26 cellular contexts compared by ENCODE assay signal in the genomic region with DNA sequence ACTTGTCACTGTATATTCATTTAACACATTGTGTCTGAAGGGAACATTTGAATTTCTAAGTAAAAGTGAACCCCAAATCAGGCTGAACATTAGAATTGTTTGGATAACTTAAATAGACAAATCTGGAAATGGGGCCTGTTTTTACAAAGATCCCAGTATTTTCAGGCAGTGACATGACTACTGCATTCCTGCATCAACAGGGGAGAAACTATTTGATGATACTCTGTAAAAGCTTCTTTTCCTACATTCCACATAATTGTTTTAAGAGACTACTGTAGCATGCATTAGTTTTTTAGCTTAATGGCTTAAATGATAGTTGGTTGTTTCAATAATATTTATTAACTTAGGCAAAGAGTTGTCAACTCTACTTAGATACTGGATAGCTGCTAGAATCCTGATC.
"Had no signal": no experiment of that assay in that cellular context is flagged by ENCODE, and none has a peak within 500 bp of the region (broad histone marks: within the 10 kb centered on the region; RNA-seq: fewer than 3 reads in every experiment).

No MANE protein-coding gene starts in this region.

- H3K27ac Mint-ChIP-seq: natural killer cell; stimulated activated naive B cell treated with anti-CD40 and anti-IgM and Interleukin-4, amounts not matched to agents 10 μg/mL and 1 μg/mL and 100 μg/mL, for 72 hours had no signal

- H3K4me3 ChIP-seq: left lung, lung, pancreas, prostate gland, skin epidermis, stomach, testis, thyroid gland, transverse colon, upper lobe of left lung, vagina had no signal

- H3K9me3 ChIP-seq: pancreas, prostate gland, testis, thyroid gland, transverse colon, vagina had no signal

- H3K4me3 Mint-ChIP-seq: immature natural killer cell; natural killer cell; nephron progenitor cell; stimulated activated naive B cell treated with anti-CD40 and anti-IgM and Interleukin-4, amounts not matched to agents 10 μg/mL and 1 μg/mL and 100 μg/mL, for 72 hours had no signal

- H3K4me1 Mint-ChIP-seq: nephron progenitor cell; stimulated activated naive B cell treated with anti-CD40 and anti-IgM and Interleukin-4, amounts not matched to agents 10 μg/mL and 1 μg/mL and 100 μg/mL, for 72 hours had no signal

- ATAC-seq: left colon; left lung; natural killer cell; pancreas; right cardiac atrium; sciatic nerve; stimulated activated naive B cell treated with anti-CD40 and anti-IgM and Interleukin-4, amounts not matched to agents 10 μg/mL and 1 μg/mL and 100 μg/mL, for 72 hours; stimulated activated naive CD8-positive, alpha-beta T cell treated with anti-CD3 and anti-CD28 coated beads, Interleukin-15, Interleukin-2, amounts not matched to agents 100 U/mL and 50 U/mL, for 24 hours had no signal

- DNase-seq: hypothalamus; immature natural killer cell; kidney; left colon; left lung; natural killer cell; nephron progenitor cell; pancreas; retina; right cardiac atrium; stimulated activated CD4-positive, alpha-beta T cell treated with anti-CD3 and anti-CD28 coated beads, Interleukin-12 subunit alpha, Interleukin-12 subunit beta, amount 100 ng/mL, for 4 hours; stimulated activated CD4-positive, alpha-beta T cell treated with anti-CD3 and anti-CD28 coated beads, Interleukin-15, amount 100 ng/mL, for 24 hours; stimulated activated CD4-positive, alpha-beta T cell treated with anti-CD3 and anti-CD28 coated beads, Interleukin-2, amount 100 ng/mL, for 24 hours; stimulated activated CD4-positive, alpha-beta T cell treated with anti-CD3 and anti-CD28 coated beads, Interleukin-4, amount 100 ng/mL, for 1 hour; stimulated activated naive B cell treated with anti-CD40 and anti-IgM and Interleukin-4, amounts not matched to agents 10 μg/mL and 1 μg/mL and 100 μg/mL, for 72 hours; stimulated activated naive CD8-positive, alpha-beta T cell treated with anti-CD3 and anti-CD28 coated beads, Interleukin-15, Interleukin-2, amounts not matched to agents 100 U/mL and 50 U/mL, for 24 hours; stomach; testis; thyroid gland; transverse colon; upper lobe of left lung had no signal

- H3K27me3 ChIP-seq: left lung, pancreas, stomach, testis, thyroid gland, transverse colon, upper lobe of left lung, vagina had no signal

- H3K4me1 ChIP-seq: left lung, pancreas, prostate gland, testis, thyroid gland, upper lobe of left lung, vagina had no signal

- H3K27ac ChIP-seq: left lung, pancreas, prostate gland, skin epidermis, stomach, testis, thyroid gland, transverse colon, upper lobe of left lung, vagina had no signal

- H3K27me3 Mint-ChIP-seq: stimulated activated naive B cell treated with anti-CD40 and anti-IgM and Interleukin-4, amounts not matched to agents 10 μg/mL and 1 μg/mL and 100 μg/mL, for 72 hours had no signal

- H3K36me3 ChIP-seq: prostate gland had no signal
